ENCODE assay signal across 1 cellular context in genomic region chr17:57084802-57085447, GRCh38.
TF ChIP-seq lines count a peak whose summit lies in the region.

AKAP1 (plus strand) TSS chr17:57085246; CDS start chr17:57105465, 20,219 bp downstream.

TF ChIP-seq in K562, 482 proteins besides CTCF, POLR2A, EP300 and RAD21 (continued from another document and continues in another):
- TF ChIP-seq, protein P1, sequence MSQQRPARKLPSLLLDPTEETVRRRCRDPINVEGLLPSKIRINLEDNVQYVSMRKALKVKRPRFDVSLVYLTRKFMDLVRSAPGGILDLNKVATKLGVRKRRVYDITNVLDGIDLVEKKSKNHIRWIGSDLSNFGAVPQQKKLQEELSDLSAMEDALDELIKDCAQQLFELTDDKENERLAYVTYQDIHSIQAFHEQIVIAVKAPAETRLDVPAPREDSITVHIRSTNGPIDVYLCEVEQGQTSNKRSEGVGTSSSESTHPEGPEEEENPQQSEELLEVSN (IDR thresholded peaks at IDR 0.05; ENCODE audit: borderline replicate concordance in 1 of 2, extremely low read depth in 1 of 2, insufficient read depth in 1 of 2, insufficient read length in 1 of 2, low read depth in 1 of 2, low read length in 1 of 2, poor library complexity in 1 of 2, severe bottlenecking in 1 of 2), result peak in 1 of 2 experiments; percentile 59
- TF ChIP-seq, protein P2, sequence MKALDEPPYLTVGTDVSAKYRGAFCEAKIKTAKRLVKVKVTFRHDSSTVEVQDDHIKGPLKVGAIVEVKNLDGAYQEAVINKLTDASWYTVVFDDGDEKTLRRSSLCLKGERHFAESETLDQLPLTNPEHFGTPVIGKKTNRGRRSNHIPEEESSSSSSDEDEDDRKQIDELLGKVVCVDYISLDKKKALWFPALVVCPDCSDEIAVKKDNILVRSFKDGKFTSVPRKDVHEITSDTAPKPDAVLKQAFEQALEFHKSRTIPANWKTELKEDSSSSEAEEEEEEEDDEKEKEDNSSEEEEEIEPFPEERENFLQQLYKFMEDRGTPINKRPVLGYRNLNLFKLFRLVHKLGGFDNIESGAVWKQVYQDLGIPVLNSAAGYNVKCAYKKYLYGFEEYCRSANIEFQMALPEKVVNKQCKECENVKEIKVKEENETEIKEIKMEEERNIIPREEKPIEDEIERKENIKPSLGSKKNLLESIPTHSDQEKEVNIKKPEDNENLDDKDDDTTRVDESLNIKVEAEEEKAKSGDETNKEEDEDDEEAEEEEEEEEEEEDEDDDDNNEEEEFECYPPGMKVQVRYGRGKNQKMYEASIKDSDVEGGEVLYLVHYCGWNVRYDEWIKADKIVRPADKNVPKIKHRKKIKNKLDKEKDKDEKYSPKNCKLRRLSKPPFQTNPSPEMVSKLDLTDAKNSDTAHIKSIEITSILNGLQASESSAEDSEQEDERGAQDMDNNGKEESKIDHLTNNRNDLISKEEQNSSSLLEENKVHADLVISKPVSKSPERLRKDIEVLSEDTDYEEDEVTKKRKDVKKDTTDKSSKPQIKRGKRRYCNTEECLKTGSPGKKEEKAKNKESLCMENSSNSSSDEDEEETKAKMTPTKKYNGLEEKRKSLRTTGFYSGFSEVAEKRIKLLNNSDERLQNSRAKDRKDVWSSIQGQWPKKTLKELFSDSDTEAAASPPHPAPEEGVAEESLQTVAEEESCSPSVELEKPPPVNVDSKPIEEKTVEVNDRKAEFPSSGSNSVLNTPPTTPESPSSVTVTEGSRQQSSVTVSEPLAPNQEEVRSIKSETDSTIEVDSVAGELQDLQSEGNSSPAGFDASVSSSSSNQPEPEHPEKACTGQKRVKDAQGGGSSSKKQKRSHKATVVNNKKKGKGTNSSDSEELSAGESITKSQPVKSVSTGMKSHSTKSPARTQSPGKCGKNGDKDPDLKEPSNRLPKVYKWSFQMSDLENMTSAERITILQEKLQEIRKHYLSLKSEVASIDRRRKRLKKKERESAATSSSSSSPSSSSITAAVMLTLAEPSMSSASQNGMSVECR (CRISPR knock-in tag; IDR thresholded peaks at IDR 0.05), result peak; percentile 76; the same call in 1 of the 2 replicates
- TF ChIP-seq ATF7 (IDR thresholded peaks at IDR 0.05) (peak; percentile 66), POLR2G (IDR thresholded peaks at IDR 0.05; ENCODE audit: low read depth, low read length) (peak; percentile 92), STAG1 (CRISPR knock-in tag; IDR thresholded peaks at IDR 0.05; ENCODE audit: borderline replicate concordance) (no peak), NCOA6 (IDR thresholded peaks at IDR 0.05) (no peak), ZFP1 (CRISPR knock-in tag; IDR thresholded peaks at IDR 0.05) (no peak), ESRRA (IDR thresholded peaks at IDR 0.05; ENCODE audit: borderline replicate concordance, low read depth) (peak; percentile 33), ZBTB17 (CRISPR knock-in tag; IDR thresholded peaks at IDR 0.05) (no peak), YY1 (IDR thresholded peaks at IDR 0.05; ENCODE audit: borderline replicate concordance in 1 of 3, control insufficient read depth in 1 of 3, extremely low read depth in 1 of 3, insufficient read depth in 3 of 3, insufficient read length in 1 of 3, insufficient replicate concordance in 2 of 3, low read depth in 1 of 3, low read length in 2 of 3) (peak in 2 of 3 experiments; percentile 22 to 41), CTBP1 (IDR thresholded peaks at IDR 0.05; ENCODE audit: borderline replicate concordance) (peak; percentile 90), ARHGAP35 (IDR thresholded peaks at IDR 0.05; ENCODE audit: partially characterized antibody) (peak; percentile 87), TAF9B (IDR thresholded peaks at IDR 0.05; ENCODE audit: partially characterized antibody) (peak; percentile 47), GABPB1 (CRISPR knock-in tag; IDR thresholded peaks at IDR 0.05) (peak; percentile 53), LCOR (CRISPR knock-in tag; IDR thresholded peaks at IDR 0.05) (0 out of 2 replicates have a peak, but pooled peaks have one; percentile 2), ZNF239 (CRISPR knock-in tag; IDR thresholded peaks at IDR 0.05) (peak; percentile 42; the same call in 1 of the 2 replicates), HLTF (IDR thresholded peaks at IDR 0.05) (no peak), MAZ (CRISPR knock-in tag; conservative IDR thresholded peaks at IDR 0.05 in 1 of 2, IDR thresholded peaks at IDR 0.05 in 1 of 2) (peak; percentile 66 to 76; a peak in 3 of 4 replicates), HNRNPK (IDR thresholded peaks at IDR 0.05; ENCODE audit: low read depth, low read length, poor library complexity, severe bottlenecking) (no peak), DEAF1 (CRISPR knock-in tag; IDR thresholded peaks at IDR 0.05) (peak; percentile 10; the same call in 1 of the 2 replicates), PHF20 (IDR thresholded peaks at IDR 0.05; ENCODE audit: partially characterized antibody) (peak; percentile 67), ZNF263 (CRISPR knock-in tag; IDR thresholded peaks at IDR 0.05; ENCODE audit: borderline replicate concordance) (no peak; the same call in 1 of the 2 replicates), ATF4 (CRISPR knock-in tag; IDR thresholded peaks at IDR 0.05) (peak; percentile 64), PML (IDR thresholded peaks at IDR 0.05; ENCODE audit: low read length) (peak; percentile 82; the same call in 1 of the 2 replicates), ZNF165 (CRISPR knock-in tag; IDR thresholded peaks at IDR 0.05; ENCODE audit: borderline replicate concordance) (0 out of 2 replicates have a peak, but pooled peaks have one; percentile 74), RBFOX2 (IDR thresholded peaks at IDR 0.05; ENCODE audit: low read depth, low read length) (peak; percentile 89), BCOR (IDR thresholded peaks at IDR 0.05) (peak; percentile 9; the same call in 1 of the 2 replicates), CAMTA2 (CRISPR knock-in tag; conservative IDR thresholded peaks at IDR 0.05) (0 out of 2 replicates have a peak, but pooled peaks have one; percentile 46), PRDM10 (IDR thresholded peaks at IDR 0.05; ENCODE audit: partially characterized antibody) (peak; percentile 61), SIN3B (IDR thresholded peaks at IDR 0.05; ENCODE audit: low read depth) (peak; percentile 71; the same call in 1 of the 2 replicates), DIDO1 (tag; IDR thresholded peaks at IDR 0.05; ENCODE audit: low read depth) (0 out of 2 replicates have a peak, but pooled peaks have one; percentile 37)
- TF ChIP-seq, protein P3, sequence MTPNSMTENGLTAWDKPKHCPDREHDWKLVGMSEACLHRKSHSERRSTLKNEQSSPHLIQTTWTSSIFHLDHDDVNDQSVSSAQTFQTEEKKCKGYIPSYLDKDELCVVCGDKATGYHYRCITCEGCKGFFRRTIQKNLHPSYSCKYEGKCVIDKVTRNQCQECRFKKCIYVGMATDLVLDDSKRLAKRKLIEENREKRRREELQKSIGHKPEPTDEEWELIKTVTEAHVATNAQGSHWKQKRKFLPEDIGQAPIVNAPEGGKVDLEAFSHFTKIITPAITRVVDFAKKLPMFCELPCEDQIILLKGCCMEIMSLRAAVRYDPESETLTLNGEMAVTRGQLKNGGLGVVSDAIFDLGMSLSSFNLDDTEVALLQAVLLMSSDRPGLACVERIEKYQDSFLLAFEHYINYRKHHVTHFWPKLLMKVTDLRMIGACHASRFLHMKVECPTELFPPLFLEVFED (CRISPR knock-in tag; conservative IDR thresholded peaks at IDR 0.05), result 0 out of 2 replicates have a peak, but pooled peaks have one; percentile 63
- TF ChIP-seq, protein P4, sequence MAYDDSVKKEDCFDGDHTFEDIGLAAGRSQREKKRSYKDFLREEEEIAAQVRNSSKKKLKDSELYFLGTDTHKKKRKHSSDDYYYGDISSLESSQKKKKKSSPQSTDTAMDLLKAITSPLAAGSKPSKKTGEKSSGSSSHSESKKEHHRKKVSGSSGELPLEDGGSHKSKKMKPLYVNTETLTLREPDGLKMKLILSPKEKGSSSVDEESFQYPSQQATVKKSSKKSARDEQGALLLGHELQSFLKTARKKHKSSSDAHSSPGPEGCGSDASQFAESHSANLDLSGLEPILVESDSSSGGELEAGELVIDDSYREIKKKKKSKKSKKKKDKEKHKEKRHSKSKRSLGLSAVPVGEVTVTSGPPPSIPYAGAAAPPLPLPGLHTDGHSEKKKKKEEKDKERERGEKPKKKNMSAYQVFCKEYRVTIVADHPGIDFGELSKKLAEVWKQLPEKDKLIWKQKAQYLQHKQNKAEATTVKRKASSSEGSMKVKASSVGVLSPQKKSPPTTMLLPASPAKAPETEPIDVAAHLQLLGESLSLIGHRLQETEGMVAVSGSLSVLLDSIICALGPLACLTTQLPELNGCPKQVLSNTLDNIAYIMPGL (CRISPR knock-in tag; IDR thresholded peaks at IDR 0.05), result peak; percentile 89; the same call in 1 of the 2 replicates
- TF ChIP-seq, protein P5, sequence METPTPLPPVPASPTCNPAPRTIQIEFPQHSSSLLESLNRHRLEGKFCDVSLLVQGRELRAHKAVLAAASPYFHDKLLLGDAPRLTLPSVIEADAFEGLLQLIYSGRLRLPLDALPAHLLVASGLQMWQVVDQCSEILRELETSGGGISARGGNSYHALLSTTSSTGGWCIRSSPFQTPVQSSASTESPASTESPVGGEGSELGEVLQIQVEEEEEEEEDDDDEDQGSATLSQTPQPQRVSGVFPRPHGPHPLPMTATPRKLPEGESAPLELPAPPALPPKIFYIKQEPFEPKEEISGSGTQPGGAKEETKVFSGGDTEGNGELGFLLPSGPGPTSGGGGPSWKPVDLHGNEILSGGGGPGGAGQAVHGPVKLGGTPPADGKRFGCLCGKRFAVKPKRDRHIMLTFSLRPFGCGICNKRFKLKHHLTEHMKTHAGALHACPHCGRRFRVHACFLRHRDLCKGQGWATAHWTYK (CRISPR knock-in tag; IDR thresholded peaks at IDR 0.05), result peak; percentile 16; the same call in 1 of the 2 replicates
- TF ChIP-seq, protein P6, sequence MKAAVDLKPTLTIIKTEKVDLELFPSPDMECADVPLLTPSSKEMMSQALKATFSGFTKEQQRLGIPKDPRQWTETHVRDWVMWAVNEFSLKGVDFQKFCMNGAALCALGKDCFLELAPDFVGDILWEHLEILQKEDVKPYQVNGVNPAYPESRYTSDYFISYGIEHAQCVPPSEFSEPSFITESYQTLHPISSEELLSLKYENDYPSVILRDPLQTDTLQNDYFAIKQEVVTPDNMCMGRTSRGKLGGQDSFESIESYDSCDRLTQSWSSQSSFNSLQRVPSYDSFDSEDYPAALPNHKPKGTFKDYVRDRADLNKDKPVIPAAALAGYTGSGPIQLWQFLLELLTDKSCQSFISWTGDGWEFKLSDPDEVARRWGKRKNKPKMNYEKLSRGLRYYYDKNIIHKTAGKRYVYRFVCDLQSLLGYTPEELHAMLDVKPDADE (conservative IDR thresholded peaks at IDR 0.05; ENCODE audit: control insufficient read depth, low read depth, low read length), result peak; percentile 6
